ENCODE assay signal across 2 cellular contexts in the genomic region with DNA sequence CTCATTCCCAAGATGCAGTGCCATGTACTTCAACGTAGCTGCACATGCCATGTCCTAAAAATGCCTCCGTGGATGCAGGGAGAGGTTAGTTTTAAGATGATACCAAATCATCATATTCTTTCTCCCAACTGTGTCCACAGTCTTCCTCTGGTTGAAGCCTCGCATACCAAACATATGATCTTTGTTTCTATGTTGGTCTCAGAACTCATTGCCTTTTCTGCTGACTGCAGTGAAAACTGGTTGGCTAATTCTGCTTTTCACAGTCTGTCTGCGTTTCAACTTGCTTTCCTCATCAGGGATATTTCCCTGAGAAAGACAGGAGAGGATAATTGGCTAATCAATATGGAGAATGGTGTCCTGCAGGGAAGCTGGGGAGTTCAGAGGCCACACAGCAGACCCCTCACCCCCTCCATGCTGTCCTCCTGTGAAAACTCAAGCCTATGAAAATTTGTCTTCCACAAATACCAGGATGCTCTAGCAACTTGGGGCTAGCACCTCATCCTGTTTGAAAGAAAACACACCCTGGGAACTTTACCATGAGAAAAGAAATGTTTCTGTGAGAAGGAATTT.
TF ChIP-seq lines count a peak whose summit lies in the region.

No MANE protein-coding gene starts in this region.

TF ChIP-seq in IMR-90, 13 proteins besides CTCF, POLR2A, EP300 and RAD21:
- TF ChIP-seq FOS (IDR thresholded peaks at IDR 0.05; ENCODE audit: low read depth, low read length) (no peak), MAFK (IDR thresholded peaks at IDR 0.05; ENCODE audit: low read depth, low read length) (peak; percentile 75), SMC3 (IDR thresholded peaks at IDR 0.05; ENCODE audit: low read depth, low read length) (no peak), CEBPB (IDR thresholded peaks at IDR 0.05; ENCODE audit: low read depth, low read length) (no peak), MAZ (IDR thresholded peaks at IDR 0.05; ENCODE audit: borderline replicate concordance, low read depth, low read length) (no peak), NFE2L2 (IDR thresholded peaks at IDR 0.05; ENCODE audit: low read depth, low read length) (no peak)
- TF ChIP-seq, protein P1, sequence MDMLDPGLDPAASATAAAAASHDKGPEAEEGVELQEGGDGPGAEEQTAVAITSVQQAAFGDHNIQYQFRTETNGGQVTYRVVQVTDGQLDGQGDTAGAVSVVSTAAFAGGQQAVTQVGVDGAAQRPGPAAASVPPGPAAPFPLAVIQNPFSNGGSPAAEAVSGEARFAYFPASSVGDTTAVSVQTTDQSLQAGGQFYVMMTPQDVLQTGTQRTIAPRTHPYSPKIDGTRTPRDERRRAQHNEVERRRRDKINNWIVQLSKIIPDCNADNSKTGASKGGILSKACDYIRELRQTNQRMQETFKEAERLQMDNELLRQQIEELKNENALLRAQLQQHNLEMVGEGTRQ (IDR thresholded peaks at IDR 0.05; ENCODE audit: low read depth, low read length), result no peak

TF ChIP-seq in H1, 55 proteins besides CTCF, POLR2A, EP300 and RAD21:
- peak; percentile 60 for TF ChIP-seq MAFK (IDR thresholded peaks at IDR 0.05; ENCODE audit: low read depth, low read length)
- TF ChIP-seq JUN (IDR thresholded peaks at IDR 0.05; ENCODE audit: low read depth, low read length), result no peak
- no peak for TF ChIP-seq YY1 (IDR thresholded peaks at IDR 0.05; ENCODE audit: low read depth, low read length)
